In genomic region chr1:228214921-228215662, GRCh38 we compare ENCODE assay signal across 1 cellular context.
TF ChIP-seq lines count a peak whose summit lies in the region.

No MANE protein-coding gene starts in this region.

TF ChIP-seq in K562, 482 proteins besides CTCF, POLR2A, EP300 and RAD21:
- TF ChIP-seq ZBTB33 (CRISPR knock-in tag; IDR thresholded peaks at IDR 0.05) (peak; percentile 49; the same call in 1 of the 2 replicates), ZNF347 (CRISPR knock-in tag; IDR thresholded peaks at IDR 0.05; ENCODE audit: low read depth) (no peak)
